1 cellular context compared by ENCODE assay signal in genomic region chr2:127415593-127416485, GRCh38.
TF ChIP-seq lines count a peak whose summit lies in the region.

No MANE protein-coding gene starts in this region.

TF ChIP-seq in WTC11, 78 proteins besides CTCF, POLR2A, EP300 and RAD21 (continued from another document):
- TF ChIP-seq E2F1 (CRISPR knock-in tag; IDR thresholded peaks at IDR 0.05), result peak; percentile 56; the same call in 1 of the 2 replicates
- TF ChIP-seq AFF4 (CRISPR knock-in tag; IDR thresholded peaks at IDR 0.05; ENCODE audit: borderline replicate concordance), result no peak
- no peak for TF ChIP-seq STAT6 (CRISPR knock-in tag; conservative IDR thresholded peaks at IDR 0.05; ENCODE audit: low read depth)
- no peak for TF ChIP-seq JUN (CRISPR knock-in tag; IDR thresholded peaks at IDR 0.05)
- TF ChIP-seq NR2C2 (CRISPR knock-in tag; IDR thresholded peaks at IDR 0.05), result no peak
- TF ChIP-seq USF1 (CRISPR knock-in tag; IDR thresholded peaks at IDR 0.05), result peak; percentile 70; the same call in 1 of the 2 replicates
- TF ChIP-seq, protein P1, sequence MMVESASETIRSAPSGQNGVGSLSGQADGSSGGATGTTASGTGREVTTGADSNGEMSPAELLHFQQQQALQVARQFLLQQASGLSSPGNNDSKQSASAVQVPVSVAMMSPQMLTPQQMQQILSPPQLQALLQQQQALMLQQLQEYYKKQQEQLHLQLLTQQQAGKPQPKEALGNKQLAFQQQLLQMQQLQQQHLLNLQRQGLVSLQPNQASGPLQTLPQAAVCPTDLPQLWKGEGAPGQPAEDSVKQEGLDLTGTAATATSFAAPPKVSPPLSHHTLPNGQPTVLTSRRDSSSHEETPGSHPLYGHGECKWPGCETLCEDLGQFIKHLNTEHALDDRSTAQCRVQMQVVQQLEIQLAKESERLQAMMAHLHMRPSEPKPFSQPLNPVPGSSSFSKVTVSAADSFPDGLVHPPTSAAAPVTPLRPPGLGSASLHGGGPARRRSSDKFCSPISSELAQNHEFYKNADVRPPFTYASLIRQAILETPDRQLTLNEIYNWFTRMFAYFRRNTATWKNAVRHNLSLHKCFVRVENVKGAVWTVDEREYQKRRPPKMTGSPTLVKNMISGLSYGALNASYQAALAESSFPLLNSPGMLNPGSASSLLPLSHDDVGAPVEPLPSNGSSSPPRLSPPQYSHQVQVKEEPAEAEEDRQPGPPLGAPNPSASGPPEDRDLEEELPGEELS (CRISPR knock-in tag; IDR thresholded peaks at IDR 0.05), result no peak
- no peak for TF ChIP-seq SP1 (CRISPR knock-in tag; conservative IDR thresholded peaks at IDR 0.05)
- 0 out of 2 replicates have a peak, but pooled peaks have one; percentile 20 for TF ChIP-seq ATF1 (CRISPR knock-in tag; IDR thresholded peaks at IDR 0.05)
- TF ChIP-seq NFATC4 (CRISPR knock-in tag; IDR thresholded peaks at IDR 0.05), result no peak
- TF ChIP-seq SMAD3 (CRISPR knock-in tag; IDR thresholded peaks at IDR 0.05; ENCODE audit: borderline replicate concordance), result 0 out of 2 replicates have a peak, but pooled peaks have one; percentile 62
- TF ChIP-seq, protein P2, sequence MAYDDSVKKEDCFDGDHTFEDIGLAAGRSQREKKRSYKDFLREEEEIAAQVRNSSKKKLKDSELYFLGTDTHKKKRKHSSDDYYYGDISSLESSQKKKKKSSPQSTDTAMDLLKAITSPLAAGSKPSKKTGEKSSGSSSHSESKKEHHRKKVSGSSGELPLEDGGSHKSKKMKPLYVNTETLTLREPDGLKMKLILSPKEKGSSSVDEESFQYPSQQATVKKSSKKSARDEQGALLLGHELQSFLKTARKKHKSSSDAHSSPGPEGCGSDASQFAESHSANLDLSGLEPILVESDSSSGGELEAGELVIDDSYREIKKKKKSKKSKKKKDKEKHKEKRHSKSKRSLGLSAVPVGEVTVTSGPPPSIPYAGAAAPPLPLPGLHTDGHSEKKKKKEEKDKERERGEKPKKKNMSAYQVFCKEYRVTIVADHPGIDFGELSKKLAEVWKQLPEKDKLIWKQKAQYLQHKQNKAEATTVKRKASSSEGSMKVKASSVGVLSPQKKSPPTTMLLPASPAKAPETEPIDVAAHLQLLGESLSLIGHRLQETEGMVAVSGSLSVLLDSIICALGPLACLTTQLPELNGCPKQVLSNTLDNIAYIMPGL (CRISPR knock-in tag; IDR thresholded peaks at IDR 0.05), result peak; percentile 94
- TF ChIP-seq, protein P3, sequence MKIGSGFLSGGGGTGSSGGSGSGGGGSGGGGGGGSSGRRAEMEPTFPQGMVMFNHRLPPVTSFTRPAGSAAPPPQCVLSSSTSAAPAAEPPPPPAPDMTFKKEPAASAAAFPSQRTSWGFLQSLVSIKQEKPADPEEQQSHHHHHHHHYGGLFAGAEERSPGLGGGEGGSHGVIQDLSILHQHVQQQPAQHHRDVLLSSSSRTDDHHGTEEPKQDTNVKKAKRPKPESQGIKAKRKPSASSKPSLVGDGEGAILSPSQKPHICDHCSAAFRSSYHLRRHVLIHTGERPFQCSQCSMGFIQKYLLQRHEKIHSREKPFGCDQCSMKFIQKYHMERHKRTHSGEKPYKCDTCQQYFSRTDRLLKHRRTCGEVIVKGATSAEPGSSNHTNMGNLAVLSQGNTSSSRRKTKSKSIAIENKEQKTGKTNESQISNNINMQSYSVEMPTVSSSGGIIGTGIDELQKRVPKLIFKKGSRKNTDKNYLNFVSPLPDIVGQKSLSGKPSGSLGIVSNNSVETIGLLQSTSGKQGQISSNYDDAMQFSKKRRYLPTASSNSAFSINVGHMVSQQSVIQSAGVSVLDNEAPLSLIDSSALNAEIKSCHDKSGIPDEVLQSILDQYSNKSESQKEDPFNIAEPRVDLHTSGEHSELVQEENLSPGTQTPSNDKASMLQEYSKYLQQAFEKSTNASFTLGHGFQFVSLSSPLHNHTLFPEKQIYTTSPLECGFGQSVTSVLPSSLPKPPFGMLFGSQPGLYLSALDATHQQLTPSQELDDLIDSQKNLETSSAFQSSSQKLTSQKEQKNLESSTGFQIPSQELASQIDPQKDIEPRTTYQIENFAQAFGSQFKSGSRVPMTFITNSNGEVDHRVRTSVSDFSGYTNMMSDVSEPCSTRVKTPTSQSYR (CRISPR knock-in tag; IDR thresholded peaks at IDR 0.05), result peak; percentile 50; the same call in 1 of the 2 replicates
- no peak for TF ChIP-seq ZNF232 (CRISPR knock-in tag; IDR thresholded peaks at IDR 0.05)
- peak; percentile 60; the same call in 1 of the 2 replicates for TF ChIP-seq ETV6 (CRISPR knock-in tag; IDR thresholded peaks at IDR 0.05)
- TF ChIP-seq ZNF425 (CRISPR knock-in tag; conservative IDR thresholded peaks at IDR 0.05), result no peak
- TF ChIP-seq, protein P4, sequence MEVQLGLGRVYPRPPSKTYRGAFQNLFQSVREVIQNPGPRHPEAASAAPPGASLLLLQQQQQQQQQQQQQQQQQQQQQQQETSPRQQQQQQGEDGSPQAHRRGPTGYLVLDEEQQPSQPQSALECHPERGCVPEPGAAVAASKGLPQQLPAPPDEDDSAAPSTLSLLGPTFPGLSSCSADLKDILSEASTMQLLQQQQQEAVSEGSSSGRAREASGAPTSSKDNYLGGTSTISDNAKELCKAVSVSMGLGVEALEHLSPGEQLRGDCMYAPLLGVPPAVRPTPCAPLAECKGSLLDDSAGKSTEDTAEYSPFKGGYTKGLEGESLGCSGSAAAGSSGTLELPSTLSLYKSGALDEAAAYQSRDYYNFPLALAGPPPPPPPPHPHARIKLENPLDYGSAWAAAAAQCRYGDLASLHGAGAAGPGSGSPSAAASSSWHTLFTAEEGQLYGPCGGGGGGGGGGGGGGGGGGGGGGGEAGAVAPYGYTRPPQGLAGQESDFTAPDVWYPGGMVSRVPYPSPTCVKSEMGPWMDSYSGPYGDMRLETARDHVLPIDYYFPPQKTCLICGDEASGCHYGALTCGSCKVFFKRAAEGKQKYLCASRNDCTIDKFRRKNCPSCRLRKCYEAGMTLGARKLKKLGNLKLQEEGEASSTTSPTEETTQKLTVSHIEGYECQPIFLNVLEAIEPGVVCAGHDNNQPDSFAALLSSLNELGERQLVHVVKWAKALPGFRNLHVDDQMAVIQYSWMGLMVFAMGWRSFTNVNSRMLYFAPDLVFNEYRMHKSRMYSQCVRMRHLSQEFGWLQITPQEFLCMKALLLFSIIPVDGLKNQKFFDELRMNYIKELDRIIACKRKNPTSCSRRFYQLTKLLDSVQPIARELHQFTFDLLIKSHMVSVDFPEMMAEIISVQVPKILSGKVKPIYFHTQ (CRISPR knock-in tag; IDR thresholded peaks at IDR 0.05), result no peak
- TF ChIP-seq FOXK1 (CRISPR knock-in tag; IDR thresholded peaks at IDR 0.05), result peak; percentile 44; the same call in 1 of the 2 replicates
- TF ChIP-seq NFE2L1 (CRISPR knock-in tag; IDR thresholded peaks at IDR 0.05), result no peak
- no peak for TF ChIP-seq ZNF317 (CRISPR knock-in tag; IDR thresholded peaks at IDR 0.05; ENCODE audit: borderline replicate concordance, low read depth)
- no peak for TF ChIP-seq IRF1 (CRISPR knock-in tag; IDR thresholded peaks at IDR 0.05)
- TF ChIP-seq IRF2 (CRISPR knock-in tag; IDR thresholded peaks at IDR 0.05; ENCODE audit: borderline replicate concordance, low read depth), result no peak
